ENCODE assay signal across 14 cellular contexts in the genomic region with DNA sequence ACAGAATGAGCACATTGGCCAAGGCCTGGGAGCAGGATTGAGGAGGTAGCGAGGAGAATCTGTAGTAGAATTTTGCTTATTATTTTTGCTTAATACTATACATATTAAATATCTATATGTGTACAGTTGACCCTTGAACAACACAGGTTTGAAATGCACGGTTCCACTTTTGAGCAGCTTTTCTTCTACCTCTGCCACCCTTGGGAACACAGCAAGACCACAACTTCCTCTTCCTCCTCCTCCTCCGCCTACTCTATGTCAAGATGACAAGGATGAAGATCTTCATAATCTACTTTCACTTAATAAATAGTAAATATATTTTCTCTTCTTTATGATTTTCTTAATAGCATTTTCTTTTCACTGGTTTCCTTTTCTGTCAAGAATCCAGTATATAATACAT.
DNase-seq lines count a peak whose midpoint lies in the region; ATAC-seq and TF ChIP-seq lines count a peak whose summit lies in the region.
"Had no signal": no experiment of that assay in that cellular context is flagged by ENCODE, and none has a peak within 500 bp of the region (broad histone marks: within the 10 kb centered on the region; RNA-seq: fewer than 3 reads in every experiment).

No MANE protein-coding gene starts in this region.

- no peaks in the 10 kb centered on the region for H4K20me1 ChIP-seq in neural progenitor cell (ENCODE audit: low read depth)

- H3K4me1 ChIP-seq in neural progenitor cell = peaks cover 4% of the 10 kb centered on the region

- DNase-seq in NOMO-1 treated with DMSO at 0.1 percent for 48 hours (lab: John Stamatoyannopoulos, UW; ENCODE audit: unreplicated experiment) (peak; percentile 23), NOMO-1 treated with dmso at 0.1 percent for 144 hours (lab: John Stamatoyannopoulos, UW; ENCODE audit: unreplicated experiment) (no peak), neural progenitor cell (ENCODE audit: low spot score) (no peak), cerebellum (ENCODE audit: low spot score) (no peak), dedifferentiated amniotic fluid mesenchymal stem cell (ENCODE audit: extremely low spot score) (no peak), HuH-7.5 (ENCODE audit: low spot score) (no peak)
- DNase-seq: activated CD4-positive, alpha-beta T cell treated with anti-CD3 and anti-CD28 coated beads for 36 hours; DMS 273 treated with DMSO at 0.1 percent for 48 hours; stimulated activated CD4-positive, alpha-beta T cell treated with anti-CD3 and anti-CD28 coated beads, Interleukin-4, amount 100 ng/mL, for 4 hours had no signal

- H3K4me3 ChIP-seq in neural progenitor cell = no peak overlapping the region

- H3K9me3 ChIP-seq in neural progenitor cell (ENCODE audit: low read depth) = no peaks in the 10 kb centered on the region

- no peaks in the 10 kb centered on the region for H3K27me3 ChIP-seq in neural progenitor cell

- no peak overlapping the region for H3K27ac Mint-ChIP-seq in neural progenitor cell
- H3K27ac Mint-ChIP-seq: activated CD4-positive, alpha-beta T cell treated with anti-CD3 and anti-CD28 coated beads for 36 hours; activated T-helper 17 cell treated with anti-CD3 and anti-CD28 coated beads, Interleukin-2, amount 50 U/mL, for 72 hours; mesothelial cell of epicardium had no signal

- no peak overlapping the region for H3K4me3 Mint-ChIP-seq in neural progenitor cell
- H3K4me3 Mint-ChIP-seq: activated CD4-positive, alpha-beta T cell treated with anti-CD3 and anti-CD28 coated beads for 36 hours; activated T-helper 17 cell treated with anti-CD3 and anti-CD28 coated beads, Interleukin-2, amount 50 U/mL, for 72 hours; mesothelial cell of epicardium had no signal

- H3K27ac ChIP-seq in neural progenitor cell = no peak overlapping the region
- H3K27ac ChIP-seq: 22Rv1 had no signal

- H3K36me3 Mint-ChIP-seq in neural progenitor cell = no peaks in the 10 kb centered on the region

- peak overlapping the region; percentile 54 for H2AFZ ChIP-seq in neural progenitor cell (replicated peaks)

- H3K9me3 Mint-ChIP-seq in neural progenitor cell = peaks cover 5% of the 10 kb centered on the region

- H3K36me3 ChIP-seq in neural progenitor cell = peaks cover 2% of the 10 kb centered on the region

- no peak overlapping the region for H3K9ac ChIP-seq in neural progenitor cell

- H3K4me1 Mint-ChIP-seq in neural progenitor cell = no peaks in the 10 kb centered on the region
- H3K4me1 Mint-ChIP-seq: activated CD4-positive, alpha-beta T cell treated with anti-CD3 and anti-CD28 coated beads for 36 hours; activated T-helper 17 cell treated with anti-CD3 and anti-CD28 coated beads, Interleukin-2, amount 50 U/mL, for 72 hours had no signal

- H3K4me2 ChIP-seq in neural progenitor cell = no peak overlapping the region

- H3K79me2 ChIP-seq in neural progenitor cell (ENCODE audit: low read depth) = no peaks in the 10 kb centered on the region

- ATAC-seq in HG02678 (IDR thresholded peaks at IDR 0.05; ENCODE audit: unreplicated experiment) = peak; percentile 89
- ATAC-seq in HG03558 (IDR thresholded peaks at IDR 0.05; ENCODE audit: extremely low read depth, unreplicated experiment) = peak; percentile 74
- ATAC-seq: activated CD4-positive, alpha-beta T cell treated with anti-CD3 and anti-CD28 coated beads for 36 hours; activated T-helper 17 cell treated with anti-CD3 and anti-CD28 coated beads, Interleukin-2, amount 50 U/mL, for 72 hours had no signal

- H3K27me3 Mint-ChIP-seq in neural progenitor cell (ENCODE audit: insufficient read depth, low read depth) = peaks cover 3% of the 10 kb centered on the region
- H3K27me3 Mint-ChIP-seq: activated CD4-positive, alpha-beta T cell treated with anti-CD3 and anti-CD28 coated beads for 36 hours; activated T-helper 17 cell treated with anti-CD3 and anti-CD28 coated beads, Interleukin-2, amount 50 U/mL, for 72 hours had no signal

- H3F3A ChIP-seq in neural progenitor cell (ENCODE audit: low read depth) = no peaks in the 10 kb centered on the region

- TF ChIP-seq CTCF in neural progenitor cell (IDR thresholded peaks at IDR 0.05) = no peak
